Comparison of ENCODE assay signal across 18 cellular contexts in genomic region chrX:49656554-49656953, GRCh38. TPM values are rescaled to one million over a fixed set of nuclear protein-coding genes. Genes with fewer than 3 reads are reported as not detected.
"Had no signal": no experiment of that assay in that cellular context is flagged by ENCODE, and none has a peak within 500 bp of the region (broad histone marks: within the 10 kb centered on the region; RNA-seq: fewer than 3 reads in every experiment).

No MANE protein-coding gene starts in this region.

- DNase-seq: activated CD4-positive, alpha-beta T cell treated with anti-CD3 and anti-CD28 coated beads, Interleukin-2, amount 10 ng/mL, durations not matched to agents 7 days and 5 days; activated CD8-positive, alpha-beta memory T cell treated with anti-CD3 and anti-CD28 coated beads for 24 hours; central memory CD4-positive, alpha-beta T cell; cortex of kidney; effector CD8-positive, alpha-beta T cell; heart left ventricle; left colon; mammary epithelial cell; mucosa of descending colon; naive thymus-derived CD8-positive, alpha-beta T cell; sigmoid colon; stimulated activated naive CD4-positive, alpha-beta T cell treated with Interleukin-2 at 50 U/mL for 16 hours had no signal

- H3K27ac ChIP-seq: heart left ventricle, sigmoid colon, suprapubic skin had no signal

- H3K27me3 ChIP-seq: sigmoid colon, suprapubic skin had no signal

- FAIRE-seq: frontal cortex had no signal

- H3K4me3 ChIP-seq: heart left ventricle, mucosa of descending colon, sigmoid colon, suprapubic skin had no signal

- ATAC-seq: heart left ventricle; left colon; mucosa of descending colon; naive thymus-derived CD8-positive, alpha-beta T cell; WTC11 had no signal

- H3K36me3 ChIP-seq: heart left ventricle, sigmoid colon, suprapubic skin had no signal

RNA-seq across cellular contexts. Expression of gene PAGE1, which starts 39.2 kb away (rescaled TPM):
- total RNA-seq: activated CD4-positive, alpha-beta T cell treated with anti-CD3 and anti-CD28 coated beads, Interleukin-2, amount 10 ng/mL, durations not matched to agents 7 days and 5 days; fibroblast of lung; heart left ventricle; left colon; mammary epithelial cell; mucosa of descending colon; naive thymus-derived CD8-positive, alpha-beta T cell; omental fat pad; pulmonary artery endothelial cell; sigmoid colon; suprapubic skin; WTC11 had no signal
- polyA plus RNA-seq: fibroblast of lung; heart left ventricle; mammary epithelial cell; naive thymus-derived CD8-positive, alpha-beta T cell; sigmoid colon had no signal

RNA-seq across cellular contexts. Expression of gene GAGE1, which starts 57.7 kb away (rescaled TPM):
- total RNA-seq: activated CD4-positive, alpha-beta T cell treated with anti-CD3 and anti-CD28 coated beads, Interleukin-2, amount 10 ng/mL, durations not matched to agents 7 days and 5 days; fibroblast of lung; frontal cortex; heart left ventricle; left colon; mammary epithelial cell; mucosa of descending colon; naive thymus-derived CD8-positive, alpha-beta T cell; omental fat pad; pulmonary artery endothelial cell; sigmoid colon; suprapubic skin had no signal
- polyA plus RNA-seq: fibroblast of lung; heart left ventricle; mammary epithelial cell; naive thymus-derived CD8-positive, alpha-beta T cell; sigmoid colon had no signal
